15 cellular contexts compared by ENCODE assay signal in genomic region chr11:85977751-85978160, GRCh38.
DNase-seq lines count a peak whose midpoint lies in the region; ATAC-seq and TF ChIP-seq lines count a peak whose summit lies in the region.
"Had no signal": no experiment of that assay in that cellular context is flagged by ENCODE, and none has a peak within 500 bp of the region (broad histone marks: within the 10 kb centered on the region; RNA-seq: fewer than 3 reads in every experiment).

No MANE protein-coding gene starts in this region.

- H3K9me3 ChIP-seq in mammary epithelial cell (replicated peaks; ENCODE audit: insufficient read depth, low read length), result no peaks in the 10 kb centered on the region
- H3K9me3 ChIP-seq: colonic mucosa had no signal

- H3K4me1 ChIP-seq in mammary epithelial cell (ENCODE audit: insufficient read depth, low read length), result no peaks in the 10 kb centered on the region
- H3K4me1 ChIP-seq: colonic mucosa had no signal

- CTCF ChIA-PET in mammary epithelial cell (lab: Charles Lee; ENCODE audit: low non-redundant PET), result no interaction called here

- in situ Hi-C loops in mammary epithelial cell (cut with MboI; ENCODE audit: low sequenced_read_pairs in 2 of 2), result no loop called here

- WGBS in mammary epithelial cell (ENCODE audit: low coverage, missing lambda C conversion rate), result 75% methylated on average over 4 of the region's 4 CpGs

- intact Hi-C loops in mammary epithelial cell (cut with micrococcal nuclease) (no loop called here), posterior cingulate gyrus (cut with DNase I) (no loop called here)

- H3K27me3 ChIP-seq in mammary epithelial cell (ENCODE audit: insufficient read depth, low read length), result no peaks in the 10 kb centered on the region
- H3K27me3 ChIP-seq: colonic mucosa had no signal

- ATAC-seq in omental fat pad (ENCODE audit: low FRiP score), result peak; percentile 48
- ATAC-seq: WTC11 had no signal

- no peak overlapping the region for H3K27ac ChIP-seq in mammary epithelial cell (ENCODE audit: insufficient read depth, low read depth, low read length)
- H3K27ac ChIP-seq: colonic mucosa had no signal

- H3K9ac ChIP-seq in mammary epithelial cell (ENCODE audit: insufficient read depth, low read length), result no peak overlapping the region

- TF ChIP-seq CTCF in fibroblast of villous mesenchyme (IDR thresholded peaks at IDR 0.05; ENCODE audit: insufficient read depth, low read depth, low read length) (no peak), omental fat pad (IDR thresholded peaks at IDR 0.05) (no peak), mammary epithelial cell (conservative IDR thresholded peaks at IDR 0.05 in 1 of 2, IDR thresholded peaks at IDR 0.05 in 1 of 2; ENCODE audit: extremely low read depth in 1 of 2, insufficient read depth in 1 of 2, low read depth in 1 of 2, low read length in 2 of 2) (no peak)

- no peak overlapping the region for H3K4me2 ChIP-seq in mammary epithelial cell (ENCODE audit: insufficient read depth, low read depth, low read length)

- H3K4me3 ChIP-seq in fibroblast of villous mesenchyme (ENCODE audit: low read depth, low read length) (no peak overlapping the region), mammary epithelial cell (replicated peaks in 1 of 3; ENCODE audit: insufficient read depth in 1 of 3, low read depth in 2 of 3, low read length in 3 of 3) (no peak overlapping the region)
- H3K4me3 ChIP-seq: colonic mucosa had no signal

- DNase-seq in Ammon's horn (ENCODE audit: low spot score) (peak; percentile 62), amniotic epithelial cell (ENCODE audit: low read depth) (peak; percentile 47), fibroblast of villous mesenchyme (ENCODE audit: low read depth) (peak; percentile 14), omental fat pad (ENCODE audit: low spot score) (no peak), mammary epithelial cell (no peak), posterior cingulate gyrus (no peak), NOMO-1 (lab: John Stamatoyannopoulos, UW; ENCODE audit: unreplicated experiment in 2 of 2) (no peak)
- no peak for DNase-seq in stimulated activated CD4-positive, alpha-beta T cell treated with anti-CD3 and anti-CD28 coated beads, Interleukin-2, amount 100 ng/mL, for 24 hours
- DNase-seq: colonic mucosa, COR-L47, mesendoderm, NCI-H2029 treated with DMSO at 0.1 percent for 48 hours, NCI-H524 treated with DMSO at 0.1 percent for 48 hours, SIG-M5 had no signal

- no peak overlapping the region for H2AFZ ChIP-seq in mammary epithelial cell (ENCODE audit: low read depth, low read length)

- dilution Hi-C loops in mammary epithelial cell (cut with HindIII; ENCODE audit: low sequenced_read_pairs), result no loop called here

- H3K79me2 ChIP-seq in mammary epithelial cell (ENCODE audit: insufficient read depth, low read length), result peaks cover 20% of the 10 kb centered on the region

- peaks cover 40% of the 10 kb centered on the region for H3K36me3 ChIP-seq in mammary epithelial cell (ENCODE audit: insufficient read depth, low read length)

- BruUV-seq in mammary epithelial cell (replicated peaks; lab: Mats Ljungman, UMichigan), result no TSS peak

- no peaks in the 10 kb centered on the region for H4K20me1 ChIP-seq in mammary epithelial cell (ENCODE audit: insufficient read depth, low read length)

Comparison
In these comparisons a context has a peak if more than half of its experiments do, and no peak if none do; other contexts are left out.
1. DNase-seq: peak in Ammon's horn (single experiment), amniotic epithelial cell (single experiment) and fibroblast of villous mesenchyme (single experiment); none in omental fat pad (single experiment), mammary epithelial cell (single experiment), stimulated activated CD4-positive, alpha-beta T cell treated with anti-CD3 and anti-CD28 coated beads, Interleukin-2, amount 100 ng/mL, for 24 hours (0 of 2), posterior cingulate gyrus (0 of 10) and NOMO-1 (0 of 2).